In the genomic region with DNA sequence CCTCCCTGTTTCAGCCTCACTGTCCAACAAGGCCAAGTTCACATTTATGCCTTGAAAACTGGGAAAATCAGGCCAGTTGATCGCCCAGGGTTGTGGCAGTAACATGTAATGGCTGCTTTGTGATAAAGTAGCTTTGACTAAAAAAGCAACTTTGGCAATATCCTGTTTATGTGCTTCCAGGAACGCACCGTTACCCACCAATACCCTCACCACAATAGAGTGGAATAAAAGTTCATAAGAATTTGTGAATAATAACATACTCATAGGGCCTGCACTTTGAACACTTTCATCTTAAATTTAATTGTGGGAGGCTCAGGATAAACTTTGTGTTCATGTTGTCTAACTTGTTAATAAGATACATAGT, we compare ENCODE assay signal across 1 cellular context.
TF ChIP-seq lines count a peak whose summit lies in the region.

No MANE protein-coding gene starts in this region.

TF ChIP-seq in SK-N-SH treated with all-trans-retinoic acid at 6 μM for 48 hours, 23 proteins besides CTCF, POLR2A, EP300 and RAD21 (continued from another document):
- TF ChIP-seq, protein P1, sequence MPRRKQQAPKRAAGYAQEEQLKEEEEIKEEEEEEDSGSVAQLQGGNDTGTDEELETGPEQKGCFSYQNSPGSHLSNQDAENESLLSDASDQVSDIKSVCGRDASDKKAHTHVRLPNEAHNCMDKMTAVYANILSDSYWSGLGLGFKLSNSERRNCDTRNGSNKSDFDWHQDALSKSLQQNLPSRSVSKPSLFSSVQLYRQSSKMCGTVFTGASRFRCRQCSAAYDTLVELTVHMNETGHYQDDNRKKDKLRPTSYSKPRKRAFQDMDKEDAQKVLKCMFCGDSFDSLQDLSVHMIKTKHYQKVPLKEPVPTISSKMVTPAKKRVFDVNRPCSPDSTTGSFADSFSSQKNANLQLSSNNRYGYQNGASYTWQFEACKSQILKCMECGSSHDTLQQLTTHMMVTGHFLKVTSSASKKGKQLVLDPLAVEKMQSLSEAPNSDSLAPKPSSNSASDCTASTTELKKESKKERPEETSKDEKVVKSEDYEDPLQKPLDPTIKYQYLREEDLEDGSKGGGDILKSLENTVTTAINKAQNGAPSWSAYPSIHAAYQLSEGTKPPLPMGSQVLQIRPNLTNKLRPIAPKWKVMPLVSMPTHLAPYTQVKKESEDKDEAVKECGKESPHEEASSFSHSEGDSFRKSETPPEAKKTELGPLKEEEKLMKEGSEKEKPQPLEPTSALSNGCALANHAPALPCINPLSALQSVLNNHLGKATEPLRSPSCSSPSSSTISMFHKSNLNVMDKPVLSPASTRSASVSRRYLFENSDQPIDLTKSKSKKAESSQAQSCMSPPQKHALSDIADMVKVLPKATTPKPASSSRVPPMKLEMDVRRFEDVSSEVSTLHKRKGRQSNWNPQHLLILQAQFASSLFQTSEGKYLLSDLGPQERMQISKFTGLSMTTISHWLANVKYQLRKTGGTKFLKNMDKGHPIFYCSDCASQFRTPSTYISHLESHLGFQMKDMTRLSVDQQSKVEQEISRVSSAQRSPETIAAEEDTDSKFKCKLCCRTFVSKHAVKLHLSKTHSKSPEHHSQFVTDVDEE (CRISPR knock-in tag; IDR thresholded peaks at IDR 0.05) = no peak
- TF ChIP-seq ZNF8 (CRISPR knock-in tag; IDR thresholded peaks at IDR 0.05) = no peak
- TF ChIP-seq TCF4 (CRISPR knock-in tag; IDR thresholded peaks at IDR 0.05; ENCODE audit: borderline replicate concordance) = no peak
- no peak for TF ChIP-seq ZC3H10 (CRISPR knock-in tag; IDR thresholded peaks at IDR 0.05)
- TF ChIP-seq SNAI2 (CRISPR knock-in tag; IDR thresholded peaks at IDR 0.05) = no peak
- no peak for TF ChIP-seq ZFP3 (CRISPR knock-in tag; IDR thresholded peaks at IDR 0.05)
- TF ChIP-seq ZNF565 (CRISPR knock-in tag; conservative IDR thresholded peaks at IDR 0.05; ENCODE audit: low read depth) = no peak
- TF ChIP-seq TOX (CRISPR knock-in tag; IDR thresholded peaks at IDR 0.05; ENCODE audit: borderline replicate concordance) = no peak
- TF ChIP-seq, protein P2, sequence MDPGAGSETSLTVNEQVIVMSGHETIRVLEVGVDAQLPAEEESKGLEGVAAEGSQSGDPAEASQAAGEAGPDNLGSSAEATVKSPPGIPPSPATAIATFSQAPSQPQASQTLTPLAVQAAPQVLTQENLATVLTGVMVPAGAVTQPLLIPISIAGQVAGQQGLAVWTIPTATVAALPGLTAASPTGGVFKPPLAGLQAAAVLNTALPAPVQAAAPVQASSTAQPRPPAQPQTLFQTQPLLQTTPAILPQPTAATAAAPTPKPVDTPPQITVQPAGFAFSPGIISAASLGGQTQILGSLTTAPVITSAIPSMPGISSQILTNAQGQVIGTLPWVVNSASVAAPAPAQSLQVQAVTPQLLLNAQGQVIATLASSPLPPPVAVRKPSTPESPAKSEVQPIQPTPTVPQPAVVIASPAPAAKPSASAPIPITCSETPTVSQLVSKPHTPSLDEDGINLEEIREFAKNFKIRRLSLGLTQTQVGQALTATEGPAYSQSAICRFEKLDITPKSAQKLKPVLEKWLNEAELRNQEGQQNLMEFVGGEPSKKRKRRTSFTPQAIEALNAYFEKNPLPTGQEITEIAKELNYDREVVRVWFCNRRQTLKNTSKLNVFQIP (CRISPR knock-in tag; IDR thresholded peaks at IDR 0.05; ENCODE audit: borderline replicate concordance, low read depth) = no peak
- TF ChIP-seq, protein P3, sequence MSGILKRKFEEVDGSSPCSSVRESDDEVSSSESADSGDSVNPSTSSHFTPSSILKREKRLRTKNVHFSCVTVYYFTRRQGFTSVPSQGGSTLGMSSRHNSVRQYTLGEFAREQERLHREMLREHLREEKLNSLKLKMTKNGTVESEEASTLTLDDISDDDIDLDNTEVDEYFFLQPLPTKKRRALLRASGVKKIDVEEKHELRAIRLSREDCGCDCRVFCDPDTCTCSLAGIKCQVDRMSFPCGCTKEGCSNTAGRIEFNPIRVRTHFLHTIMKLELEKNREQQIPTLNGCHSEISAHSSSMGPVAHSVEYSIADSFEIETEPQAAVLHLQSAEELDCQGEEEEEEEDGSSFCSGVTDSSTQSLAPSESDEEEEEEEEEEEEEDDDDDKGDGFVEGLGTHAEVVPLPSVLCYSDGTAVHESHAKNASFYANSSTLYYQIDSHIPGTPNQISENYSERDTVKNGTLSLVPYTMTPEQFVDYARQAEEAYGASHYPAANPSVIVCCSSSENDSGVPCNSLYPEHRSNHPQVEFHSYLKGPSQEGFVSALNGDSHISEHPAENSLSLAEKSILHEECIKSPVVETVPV (CRISPR knock-in tag; IDR thresholded peaks at IDR 0.05) = no peak
- TF ChIP-seq RARB (CRISPR knock-in tag; IDR thresholded peaks at IDR 0.05) = no peak
